Comparison of ENCODE assay signal across 25 cellular contexts in the genomic region with DNA sequence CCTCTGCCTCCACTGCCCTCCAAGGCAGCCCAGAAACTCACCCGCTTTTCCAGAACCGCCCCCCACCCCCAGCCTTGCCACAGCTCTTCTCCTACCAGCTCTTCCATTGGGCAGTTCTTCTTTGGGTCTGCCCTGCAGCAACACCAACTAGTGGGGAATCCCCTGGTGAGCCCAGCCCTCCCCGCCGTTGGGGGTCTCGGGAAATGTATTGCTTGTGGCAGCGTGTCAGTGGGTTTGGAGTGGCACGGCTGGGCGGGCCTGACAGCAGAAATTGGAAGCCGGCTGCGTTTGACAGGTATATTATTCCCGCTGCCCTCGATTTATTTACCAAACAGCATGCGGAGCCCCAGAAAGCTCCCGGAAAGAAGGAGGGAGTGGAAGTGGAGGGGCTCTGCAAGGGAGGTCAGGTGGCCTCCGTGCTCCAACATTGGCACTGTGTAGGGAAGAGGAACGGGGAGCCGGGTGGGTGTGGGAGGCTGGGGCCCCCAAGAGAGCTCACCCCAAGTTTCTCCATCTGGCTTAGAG.
"Had no signal": no experiment of that assay in that cellular context is flagged by ENCODE, and none has a peak within 500 bp of the region (broad histone marks: within the 10 kb centered on the region; RNA-seq: fewer than 3 reads in every experiment).

No MANE protein-coding gene starts in this region.

- H3K27me3 ChIP-seq: pancreas, right atrium auricular region, right lobe of liver, testis, thyroid gland, vagina had no signal

- H3K9me3 ChIP-seq: heart left ventricle, left lung, lower lobe of right lung, pancreas, right atrium auricular region, right lobe of liver, stomach, testis, thyroid gland, vagina had no signal

- H3K4me3 Mint-ChIP-seq: immature natural killer cell; naive thymus-derived CD8-positive, alpha-beta T cell; nephron; stimulated activated naive B cell treated with anti-CD40 and anti-IgM and Interleukin-4, amounts not matched to agents 10 μg/mL and 1 μg/mL and 100 μg/mL, for 72 hours had no signal

- H3K4me3 ChIP-seq: heart left ventricle, left lung, lower lobe of right lung, pancreas, right atrium auricular region, right lobe of liver, smooth muscle cell, stomach, testis, thyroid gland, vagina had no signal

- DNase-seq: hypothalamus; immature natural killer cell; left lung; lower lobe of right lung; mammary epithelial cell; mesenchymal stem cell; naive thymus-derived CD8-positive, alpha-beta T cell; nucleus accumbens; stimulated activated CD4-positive, alpha-beta T cell treated with anti-CD3 and anti-CD28 coated beads, Interleukin-12 subunit alpha, Interleukin-12 subunit beta, amount 100 ng/mL, for 4 hours; stimulated activated CD4-positive, alpha-beta T cell treated with anti-CD3 and anti-CD28 coated beads, Interleukin-15, amount 100 ng/mL, for 24 hours; stimulated activated CD4-positive, alpha-beta T cell treated with anti-CD3 and anti-CD28 coated beads, Interleukin-2, amount 100 ng/mL, for 24 hours; stimulated activated CD4-positive, alpha-beta T cell treated with anti-CD3 and anti-CD28 coated beads, Interleukin-4, amount 100 ng/mL, for 1 hour; stimulated activated naive B cell treated with anti-CD40 and anti-IgM and Interleukin-4, amounts not matched to agents 10 μg/mL and 1 μg/mL and 100 μg/mL, for 72 hours; stimulated activated naive CD8-positive, alpha-beta T cell treated with anti-CD3 and anti-CD28 coated beads, Interleukin-15, Interleukin-2, amounts not matched to agents 100 U/mL and 50 U/mL, for 24 hours; stomach; testis; thyroid gland; trophoblast cell had no signal

- H3K36me3 ChIP-seq: heart left ventricle, left lung, lower lobe of right lung, pancreas, right atrium auricular region, right lobe of liver, stomach, thyroid gland, vagina had no signal

- H3K27ac ChIP-seq: heart left ventricle, left lung, lower lobe of right lung, pancreas, right atrium auricular region, right lobe of liver, stomach, testis, thyroid gland, vagina had no signal

- ATAC-seq: left lung; lower lobe of right lung; naive thymus-derived CD8-positive, alpha-beta T cell; pancreas; right lobe of liver; stimulated activated naive B cell treated with anti-CD40 and anti-IgM and Interleukin-4, amounts not matched to agents 10 μg/mL and 1 μg/mL and 100 μg/mL, for 72 hours; stimulated activated naive CD8-positive, alpha-beta T cell treated with anti-CD3 and anti-CD28 coated beads, Interleukin-15, Interleukin-2, amounts not matched to agents 100 U/mL and 50 U/mL, for 24 hours had no signal

- H3K9me3 Mint-ChIP-seq: immature natural killer cell; naive thymus-derived CD8-positive, alpha-beta T cell; nephron; stimulated activated naive B cell treated with anti-CD40 and anti-IgM and Interleukin-4, amounts not matched to agents 10 μg/mL and 1 μg/mL and 100 μg/mL, for 72 hours had no signal

- H3K4me1 ChIP-seq: heart left ventricle, left lung, lower lobe of right lung, pancreas, right atrium auricular region, right lobe of liver, stomach, testis, thyroid gland had no signal

- H3K27ac Mint-ChIP-seq: immature natural killer cell; naive thymus-derived CD8-positive, alpha-beta T cell; stimulated activated naive B cell treated with anti-CD40 and anti-IgM and Interleukin-4, amounts not matched to agents 10 μg/mL and 1 μg/mL and 100 μg/mL, for 72 hours had no signal

- H3K4me1 Mint-ChIP-seq: immature natural killer cell; naive thymus-derived CD8-positive, alpha-beta T cell; stimulated activated naive B cell treated with anti-CD40 and anti-IgM and Interleukin-4, amounts not matched to agents 10 μg/mL and 1 μg/mL and 100 μg/mL, for 72 hours had no signal

- H3K36me3 Mint-ChIP-seq: immature natural killer cell; naive thymus-derived CD8-positive, alpha-beta T cell; stimulated activated naive B cell treated with anti-CD40 and anti-IgM and Interleukin-4, amounts not matched to agents 10 μg/mL and 1 μg/mL and 100 μg/mL, for 72 hours had no signal
